Comparison of ENCODE assay signal across 32 cellular contexts in the genomic region with DNA sequence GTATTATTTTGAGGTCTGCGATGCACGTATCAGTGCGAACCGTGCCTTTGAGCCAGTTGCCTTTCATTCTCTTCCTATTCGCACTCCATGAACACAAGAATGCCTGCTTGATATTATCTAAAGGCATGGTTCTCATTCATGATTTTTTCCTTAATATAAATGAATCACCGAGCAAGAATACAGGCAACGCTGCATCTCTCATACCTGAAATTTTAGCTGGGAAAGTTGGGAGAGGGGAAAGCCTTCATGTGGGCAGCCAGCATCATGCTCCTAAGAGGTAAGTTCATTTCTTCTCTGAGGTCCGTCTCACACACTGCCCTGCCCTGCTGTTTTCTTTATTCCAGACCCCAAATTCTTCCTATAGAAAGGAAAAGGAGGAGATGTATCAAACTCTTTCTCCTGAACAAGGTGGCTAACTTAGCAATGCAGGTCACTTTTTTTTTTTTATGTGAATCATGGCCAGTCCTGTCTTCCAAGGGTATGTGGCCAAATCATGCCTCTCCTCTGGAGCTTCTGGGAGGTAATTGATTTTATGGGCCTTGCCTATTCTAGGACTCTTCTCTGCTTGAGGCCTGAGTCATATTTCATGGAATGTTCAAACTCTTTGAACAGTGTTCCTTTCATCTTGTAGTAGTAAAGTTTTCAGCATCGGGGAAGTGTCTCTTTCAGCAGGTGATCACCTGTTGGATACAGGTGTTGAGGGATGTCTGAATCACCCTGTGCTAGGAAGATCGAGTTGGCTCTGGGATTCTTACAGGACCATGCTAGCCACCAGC. TPM values are rescaled to one million over a fixed set of nuclear protein-coding genes. Genes with fewer than 3 reads are reported as not detected.
"Had no signal": no experiment of that assay in that cellular context is flagged by ENCODE, and none has a peak within 500 bp of the region (broad histone marks: within the 10 kb centered on the region; RNA-seq: fewer than 3 reads in every experiment).

No MANE protein-coding gene starts in this region.

- H3K9me3 ChIP-seq: heart left ventricle, left ventricle myocardium inferior, mucosa of descending colon, pancreas, prostate gland had no signal

- H3K36me3 ChIP-seq: brain microvascular endothelial cell, heart left ventricle, left ventricle myocardium inferior, pancreas, prostate gland had no signal

- H3K27me3 ChIP-seq: pancreas had no signal

- FAIRE-seq: astrocyte, endothelial cell of umbilical vein, pancreas had no signal

- ATAC-seq: activated CD8-positive, alpha-beta memory T cell treated with anti-CD3 and anti-CD28 coated beads, Interleukin-2, amount 10 ng/mL, durations not matched to agents 7 days and 5 days; activated CD8-positive, alpha-beta T cell treated with anti-CD3 and anti-CD28 coated beads, Interleukin-2, amount 10 ng/mL, durations not matched to agents 7 days and 5 days; esophagus mucosa; heart left ventricle; mucosa of descending colon; pancreas; sciatic nerve; stimulated activated naive CD8-positive, alpha-beta T cell treated with anti-CD3 and anti-CD28 coated beads, Interleukin-15, Interleukin-2, amounts not matched to agents 100 U/mL and 50 U/mL, for 24 hours had no signal

- H3K27ac Mint-ChIP-seq: activated B cell treated with CpG ODN at 0.5 μM for 24 hours; activated CD8-positive, alpha-beta memory T cell treated with anti-CD3 and anti-CD28 coated beads, Interleukin-2, amount 10 ng/mL, durations not matched to agents 7 days and 5 days; activated CD8-positive, alpha-beta T cell treated with anti-CD3 and anti-CD28 coated beads, Interleukin-2, amount 10 ng/mL, durations not matched to agents 7 days and 5 days; T-helper 2 cell treated with Interferon-gamma antibody and Interleukin-4, amounts not matched to agents 5 μg/mL and 100 μg/mL, for 36 hours had no signal

- H3K36me3 Mint-ChIP-seq: activated CD8-positive, alpha-beta memory T cell treated with anti-CD3 and anti-CD28 coated beads, Interleukin-2, amount 10 ng/mL, durations not matched to agents 7 days and 5 days had no signal

- H3K4me3 ChIP-seq: heart left ventricle, left ventricle myocardium inferior, mucosa of descending colon, pancreas, prostate gland, skin epidermis had no signal

- H3K4me1 ChIP-seq: pancreas had no signal

- H3K4me3 Mint-ChIP-seq: activated B cell treated with CpG ODN at 0.5 μM for 24 hours; activated CD8-positive, alpha-beta memory T cell treated with anti-CD3 and anti-CD28 coated beads, Interleukin-2, amount 10 ng/mL, durations not matched to agents 7 days and 5 days; activated CD8-positive, alpha-beta T cell treated with anti-CD3 and anti-CD28 coated beads, Interleukin-2, amount 10 ng/mL, durations not matched to agents 7 days and 5 days; T-helper 2 cell treated with Interferon-gamma antibody and Interleukin-4, amounts not matched to agents 5 μg/mL and 100 μg/mL, for 36 hours had no signal

- H3K9me3 Mint-ChIP-seq: activated B cell treated with CpG ODN at 0.5 μM for 24 hours; T-helper 2 cell treated with Interferon-gamma antibody and Interleukin-4, amounts not matched to agents 5 μg/mL and 100 μg/mL, for 36 hours had no signal

- H3K27ac ChIP-seq: brain microvascular endothelial cell, heart left ventricle, left ventricle myocardium inferior, pancreas, prostate gland, skin epidermis had no signal

- DNase-seq: activated B cell treated with CpG ODN at 0.5 μM for 24 hours; activated CD4-positive, alpha-beta T cell treated with anti-CD3 and anti-CD28 coated beads, Interleukin-2, amount 50 U/mL, for 1 hour; activated CD8-positive, alpha-beta memory T cell treated with anti-CD3 and anti-CD28 coated beads, Interleukin-2, amount 10 ng/mL, durations not matched to agents 7 days and 5 days; activated CD8-positive, alpha-beta T cell treated with anti-CD3 and anti-CD28 coated beads, Interleukin-2, amount 10 ng/mL, durations not matched to agents 7 days and 5 days; activated naive CD4-positive, alpha-beta T cell; activated T-cell treated with anti-CD3 and anti-CD28 coated beads, Interleukin-2, amount 50 U/mL, for 48 hours; amniotic stem cell; brain microvascular endothelial cell; central memory CD4-positive, alpha-beta T cell; foreskin fibroblast; heart left ventricle; hypothalamus; left ventricle myocardium inferior; mucosa of descending colon; nucleus accumbens; pancreas; retina; stimulated activated CD4-positive, alpha-beta T cell treated with anti-CD3 and anti-CD28 coated beads, Interleukin-12 subunit alpha, Interleukin-12 subunit beta, amount 100 ng/mL, for 4 hours; stimulated activated CD4-positive, alpha-beta T cell treated with anti-CD3 and anti-CD28 coated beads, Interleukin-4, amount 100 ng/mL, for 1 hour; stimulated activated naive CD8-positive, alpha-beta T cell treated with anti-CD3 and anti-CD28 coated beads, Interleukin-15, Interleukin-2, amounts not matched to agents 100 U/mL and 50 U/mL, for 24 hours; substantia nigra; T-helper 1 cell had no signal

RNA-seq across cellular contexts. Expression of a gene that starts 58.8 kb away (rescaled TPM):
- total RNA-seq: activated B cell treated with CpG ODN at 0.5 μM for 24 hours, endothelial cell of umbilical vein, esophagus mucosa, heart left ventricle, left ventricle myocardium inferior, lung microvascular endothelial cell, mesenteric fat pad, sciatic nerve, ureter had no signal
- polyA plus RNA-seq: endothelial cell of umbilical vein, heart left ventricle had no signal
